In the genomic region with DNA sequence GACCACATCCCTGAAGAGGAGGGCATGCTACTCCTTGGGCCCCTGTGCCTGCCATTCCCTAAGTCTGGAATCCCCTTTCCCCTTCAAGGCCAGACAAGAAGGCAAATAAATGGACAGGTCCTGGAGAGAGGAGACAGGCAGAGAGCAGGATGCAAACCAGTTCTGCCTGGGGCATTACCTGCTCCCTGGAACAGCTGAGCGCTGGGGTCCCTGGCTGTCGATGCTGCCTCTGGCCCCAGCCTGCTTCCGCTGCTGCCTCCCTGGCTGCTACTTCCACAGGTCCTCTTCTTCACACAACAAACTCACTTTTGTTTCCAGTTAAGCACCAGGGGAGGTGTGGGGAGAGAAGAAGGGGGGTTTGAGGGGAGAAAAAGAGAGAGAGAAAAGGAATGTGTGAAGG, we compare ENCODE assay signal across 15 cellular contexts. TPM values are rescaled to one million over a fixed set of nuclear protein-coding genes. Genes with fewer than 3 reads are reported as not detected.
A peak's percentile ranks its signal among the peaks of the same experiment; 100 is the strongest.
DNase-seq lines count a peak whose midpoint lies in the region; ATAC-seq and TF ChIP-seq lines count a peak whose summit lies in the region.
"Had no signal": no experiment of that assay in that cellular context is flagged by ENCODE, and none has a peak within 500 bp of the region (broad histone marks: within the 10 kb centered on the region; RNA-seq: fewer than 3 reads in every experiment).

No MANE protein-coding gene starts in this region.

- H3K4me3 ChIP-seq in cardiac muscle cell (no peak overlapping the region), SU-DHL-6 (ENCODE audit: insufficient read depth, low read length, poor library complexity, severe bottlenecking) (no peak overlapping the region)
- H3K4me3 ChIP-seq: pancreas, skin epidermis had no signal

- no peaks in the 10 kb centered on the region for H3F3A ChIP-seq in SU-DHL-6 (ENCODE audit: insufficient read depth)

- no peaks in the 10 kb centered on the region for H4K20me1 ChIP-seq in SU-DHL-6 (ENCODE audit: low read depth, low read length)

- DNase-seq in cardiac muscle cell (ENCODE audit: low read depth in 1 of 2, low spot score in 1 of 2) (no peak), Right ventricle myocardium superior (no peak)
- DNase-seq in effector memory CD8-positive, alpha-beta T cell, result peak in 1 of 3 experiments; percentile 34
- DNase-seq in stimulated activated CD4-positive, alpha-beta T cell treated with anti-CD3 and anti-CD28 coated beads, Interleukin-15, amount 100 ng/mL, for 24 hours, result no peak
- DNase-seq: amniotic stem cell, erythroblast, midbrain, NCI-H187 treated with DMSO at 0.1 percent for 48 hours, NCI-H748 treated with DMSO at 0.1 percent for 48 hours, pancreas had no signal

- H2AFZ ChIP-seq in SU-DHL-6 (ENCODE audit: low read depth, low read length, severe bottlenecking), result no peak overlapping the region

- H3K27ac ChIP-seq in cardiac muscle cell (peak overlapping the region; percentile 72), SU-DHL-6 (ENCODE audit: low read depth, low read length) (no peak overlapping the region)
- H3K27ac ChIP-seq: pancreas had no signal

- no peaks in the 10 kb centered on the region for H3K9me3 Mint-ChIP-seq in effector memory CD8-positive, alpha-beta T cell

- H3K9me2 ChIP-seq in SU-DHL-6 (replicated peaks; ENCODE audit: insufficient read depth, low read length), result no peaks in the 10 kb centered on the region

- H3K9ac ChIP-seq in SU-DHL-6 (ENCODE audit: low read length), result no peak overlapping the region

- H3K9me3 ChIP-seq in cardiac muscle cell (ENCODE audit: low read depth), result no peaks in the 10 kb centered on the region
- no peaks in the 10 kb centered on the region for H3K9me3 ChIP-seq in SU-DHL-6 (ENCODE audit: insufficient read depth, low read length)
- H3K9me3 ChIP-seq: pancreas had no signal

- peaks cover 20% of the 10 kb centered on the region for H3K4me1 ChIP-seq in cardiac muscle cell (ENCODE audit: low read depth)
- H3K4me1 ChIP-seq: pancreas had no signal

- peak overlapping the region; percentile 35 to 68 for H3K4me3 Mint-ChIP-seq in effector memory CD8-positive, alpha-beta T cell

- no peaks in the 10 kb centered on the region for H3K27me3 Mint-ChIP-seq in effector memory CD8-positive, alpha-beta T cell

- H3K27me3 ChIP-seq in cardiac muscle cell (no peaks in the 10 kb centered on the region), SU-DHL-6 (ENCODE audit: low read length) (no peaks in the 10 kb centered on the region)
- H3K27me3 ChIP-seq: pancreas had no signal

- H3K79me2 ChIP-seq in SU-DHL-6 (ENCODE audit: insufficient read depth, low read length), result no peaks in the 10 kb centered on the region

- ATAC-seq in Right ventricle myocardium superior (ENCODE audit: poor library complexity), result no peak
- ATAC-seq in effector memory CD8-positive, alpha-beta T cell (replicated peaks), result no peak
- ATAC-seq in GM18870 (IDR thresholded peaks at IDR 0.05; ENCODE audit: unreplicated experiment), result no peak
- no peak for ATAC-seq in HG03139 (IDR thresholded peaks at IDR 0.05; ENCODE audit: unreplicated experiment)
- ATAC-seq in HG02610 (IDR thresholded peaks at IDR 0.05; ENCODE audit: unreplicated experiment), result no peak
- ATAC-seq: pancreas had no signal

- TF ChIP-seq CTCF in cardiac muscle cell (IDR thresholded peaks at IDR 0.05; ENCODE audit: low read depth, low read length), result no peak
- TF ChIP-seq CTCF in SU-DHL-6 (IDR thresholded peaks at IDR 0.05; ENCODE audit: insufficient read depth, low read length, poor library complexity, severe bottlenecking), result no peak

- H3K27ac Mint-ChIP-seq in effector memory CD8-positive, alpha-beta T cell, result peak overlapping the region; percentile 78 to 93

- intact Hi-C loops in Right ventricle myocardium superior (cut with DNase I), result no loop called here

- peak overlapping the region; percentile 37 for H3K4me2 ChIP-seq in SU-DHL-6 (ENCODE audit: low read depth, low read length, poor library complexity, severe bottlenecking)

- peaks cover 11 to 13% of the 10 kb centered on the region in 2 donors for H3K4me1 Mint-ChIP-seq in effector memory CD8-positive, alpha-beta T cell (ENCODE audit: low read depth in 2 of 2)

- H3K36me3 ChIP-seq in cardiac muscle cell (no peaks in the 10 kb centered on the region), SU-DHL-6 (ENCODE audit: low read length) (no peaks in the 10 kb centered on the region)
- H3K36me3 ChIP-seq: pancreas had no signal

- H3K36me3 Mint-ChIP-seq in effector memory CD8-positive, alpha-beta T cell (ENCODE audit: insufficient read depth), result peaks cover 11% of the 10 kb centered on the region

RNA-seq across cellular contexts. Expression of gene SLC4A5, which starts 53.1 kb away (rescaled TPM):
- total RNA-seq in cardiac muscle cell (2.3 and 9.0 TPM in 2 replicates), Right ventricle myocardium superior (1.3 TPM)
- polyA plus RNA-seq in cardiac muscle cell, result 1.5 and 3.3 TPM in 2 replicates
